8 cellular contexts compared by ENCODE assay signal in genomic region chr2:190882327-190882766, GRCh38. TPM values are rescaled to one million over a fixed set of nuclear protein-coding genes. Genes with fewer than 3 reads are reported as not detected.
DNase-seq lines count a peak whose midpoint lies in the region; ATAC-seq and TF ChIP-seq lines count a peak whose summit lies in the region.

No MANE protein-coding gene starts in this region.

- in situ Hi-C loops in Panc1 (cut with HindIII; ENCODE audit: low pct_unique_long_range_greater_than_20kb, low sequenced_read_pairs) = no loop called here

- peaks cover 64% of the 10 kb centered on the region for H3K79me2 ChIP-seq in fibroblast of lung (ENCODE audit: control insufficient read depth, insufficient read depth, low read length)

- ATAC-seq in GM21423 (IDR thresholded peaks at IDR 0.05; ENCODE audit: unreplicated experiment) = peak; percentile 6
- ATAC-seq in Panc1 = no peak
- no peak for ATAC-seq in HG03354 (IDR thresholded peaks at IDR 0.05; ENCODE audit: poor library complexity, severe bottlenecking, unreplicated experiment)

- H3K9me3 ChIP-seq in Panc1 (ENCODE audit: control insufficient read depth, insufficient read depth, low read depth, low read length) (no peaks in the 10 kb centered on the region), fibroblast of lung (ENCODE audit: control insufficient read depth, insufficient read depth, low read depth, low read length) (no peaks in the 10 kb centered on the region), sigmoid colon (no peaks in the 10 kb centered on the region)

- H4K20me1 ChIP-seq in fibroblast of lung (ENCODE audit: control insufficient read depth, extremely low read depth, insufficient read depth, low read length) = peaks cover 8% of the 10 kb centered on the region

- H3K9ac ChIP-seq in fibroblast of lung (ENCODE audit: insufficient read depth, low read length) = peak overlapping the region; percentile 50

- H3K27me3 ChIP-seq in Panc1 (ENCODE audit: control insufficient read depth, insufficient read depth, low read length) (no peaks in the 10 kb centered on the region), fibroblast of lung (ENCODE audit: control insufficient read depth, insufficient read depth, low read length) (no peaks in the 10 kb centered on the region), sigmoid colon (no peaks in the 10 kb centered on the region)

- no peak for TF ChIP-seq POLR2A in sigmoid colon (IDR thresholded peaks at IDR 0.05)

- H2AFZ ChIP-seq in fibroblast of lung (ENCODE audit: low read length) = no peak overlapping the region

- TF ChIP-seq CTCF in AG10803 (conservative IDR thresholded peaks at IDR 0.05; ENCODE audit: low read length) = no peak
- no peak for TF ChIP-seq CTCF in Panc1 (IDR thresholded peaks at IDR 0.05)
- TF ChIP-seq CTCF in fibroblast of lung (conservative IDR thresholded peaks at IDR 0.05 in 1 of 2, IDR thresholded peaks at IDR 0.05 in 1 of 2; ENCODE audit: low read depth in 1 of 2, low read length in 2 of 2) = no peak
- no peak for TF ChIP-seq CTCF in sigmoid colon (IDR thresholded peaks at IDR 0.05)

- TF ChIP-seq EP300 in sigmoid colon (IDR thresholded peaks at IDR 0.05) = no peak

- H3K27ac ChIP-seq in Panc1 (ENCODE audit: low read length) (peak overlapping the region; percentile 88), fibroblast of lung (ENCODE audit: insufficient read depth, low read length) (peak overlapping the region; percentile 93), sigmoid colon (peak overlapping the region; percentile 87 to 97 (median 96))

- POLR2A ChIA-PET in Panc1 (lab: Charles Lee) = no interaction called here

- intact Hi-C loops in Panc1 (cut with micrococcal nuclease; ENCODE audit: unreplicated experiment) = no loop called here
- intact Hi-C loops in sigmoid colon (cut with DNase I) = loop anchor here (5.0 to 10.0 kb wide), 2 partner anchors 130 to 238 kb away; partner anchors contain the start of genes NAB1 and STAT1

- 6 to 9% methylated on average over 5 of the region's 5 CpGs for WGBS in sigmoid colon, 2 donors

- no peak for DNase-seq in AG10803 (ENCODE audit: low read depth)
- DNase-seq in Panc1 (ENCODE audit: low read depth, low spot score) = no peak
- no peak for DNase-seq in fibroblast of lung (ENCODE audit: low read depth in 2 of 2)
- DNase-seq in sigmoid colon = no peak
- DNase-seq in SW480 (ENCODE audit: low spot score) = no peak
- no peak for DNase-seq in NCI-H1436 (lab: John Stamatoyannopoulos, UW)

- peaks cover 27% of the 10 kb centered on the region for H3K4me1 ChIP-seq in Panc1 (ENCODE audit: control insufficient read depth, insufficient read depth, low read length)
- H3K4me1 ChIP-seq in fibroblast of lung (ENCODE audit: control insufficient read depth, extremely low read depth, insufficient read depth, low read length) = peaks cover 3% of the 10 kb centered on the region
- H3K4me1 ChIP-seq in sigmoid colon = peaks cover 0 to 54% (median 40%) of the 10 kb centered on the region in 4 donors

- H3K4me2 ChIP-seq in fibroblast of lung (ENCODE audit: extremely low read depth, insufficient read depth, low read length) = peak overlapping the region; percentile 98

- peak overlapping the region; percentile 95 for H3K4me3 ChIP-seq in AG10803 (ENCODE audit: low read length)
- peak overlapping the region; percentile 89 to 92 for H3K4me3 ChIP-seq in Panc1 (ENCODE audit: low read depth in 2 of 2, low read length in 2 of 2)
- H3K4me3 ChIP-seq in fibroblast of lung (replicated peaks in 1 of 4; ENCODE audit: control extremely low read depth in 1 of 4, insufficient read depth in 1 of 4, low read depth in 3 of 4, low read length in 4 of 4) = peak overlapping the region; percentile 58 to 94 (median 82)
- peak overlapping the region; percentile 70 to 94 (median 92) for H3K4me3 ChIP-seq in sigmoid colon

- H3K36me3 ChIP-seq in Panc1 (ENCODE audit: control insufficient read depth, insufficient read depth, low read length) (peaks cover 5% of the 10 kb centered on the region), fibroblast of lung (ENCODE audit: control insufficient read depth, insufficient read depth, low read length) (no peaks in the 10 kb centered on the region), sigmoid colon (no peaks in the 10 kb centered on the region)

- CTCF ChIA-PET in Panc1 (lab: Charles Lee) = no interaction called here

- BruUV-seq in Panc1 (replicated peaks; lab: Mats Ljungman, UMichigan) = TSS peak; percentile 67

RNA-seq across cellular contexts. Expression of gene GLS, which starts 1.7 kb away (rescaled TPM):
- total RNA-seq in Panc1 (2021; ENCODE audit: unreplicated experiment) (93.9 TPM), fibroblast of lung (157 and 192 TPM in 2 replicates), sigmoid colon (100 to 1,000 TPM in 2 of 4 donors, 10 to 100 TPM in 2; 87.1 to 139 (median 111) TPM)
- polyA plus RNA-seq in Panc1 (2012; ENCODE audit: insufficient read length) = 28.6 TPM
- polyA plus RNA-seq in fibroblast of lung (69.4 and 123 TPM in 2 replicates), sigmoid colon (10 to 100 TPM; 15.0 to 27.1 (median 23.6) TPM)
- 45.0 and 90.0 TPM in 2 replicates for polyA plus RNA-seq in fibroblast of lung (2012)
- polyA minus RNA-seq in fibroblast of lung (ENCODE audit: low replicate concordance) = 55.1 and 58.7 TPM in 2 replicates
